ENCODE assay signal across 8 cellular contexts in genomic region chr6:39725632-39725997, GRCh38. TPM values are rescaled to one million over a fixed set of nuclear protein-coding genes. Genes with fewer than 3 reads are reported as not detected.
DNase-seq lines count a peak whose midpoint lies in the region; ATAC-seq and TF ChIP-seq lines count a peak whose summit lies in the region.

No MANE protein-coding gene starts in this region.

- peak overlapping the region; percentile 29 to 98 (median 96) for H3K4me3 Mint-ChIP-seq in naive thymus-derived CD4-positive, alpha-beta T cell

- peaks cover 0 to 9% (median 7%) of the 10 kb centered on the region in 7 donors for H3K4me1 Mint-ChIP-seq in naive thymus-derived CD4-positive, alpha-beta T cell

- H3K27ac Mint-ChIP-seq in naive thymus-derived CD4-positive, alpha-beta T cell = peak overlapping the region in 1 of 9 donors; percentile 46

- TF ChIP-seq POLR2A in uterus (IDR thresholded peaks at IDR 0.05) = no peak

- DNase-seq in left ventricle myocardium inferior = no peak
- DNase-seq in left ventricle myocardium superior = no peak
- DNase-seq in caudate nucleus (lab: John Stamatoyannopoulos, UW) = no peak
- no peak for DNase-seq in naive thymus-derived CD4-positive, alpha-beta T cell
- DNase-seq in uterus = no peak
- no peak for DNase-seq in posterior vena cava (ENCODE audit: low spot score)

- H3K36me3 ChIP-seq in left ventricle myocardium inferior (no peaks in the 10 kb centered on the region), uterus (no peaks in the 10 kb centered on the region)
- no peaks in the 10 kb centered on the region for H3K36me3 ChIP-seq in naive thymus-derived CD4-positive, alpha-beta T cell (ENCODE audit: control insufficient read depth in 2 of 3, insufficient read depth in 3 of 3, low read length in 3 of 3)

- H3K27ac ChIP-seq in left ventricle myocardium inferior (replicated peaks) (peak overlapping the region; percentile 44), caudate nucleus (ENCODE audit: low read depth, low read length) (peak overlapping the region; percentile 77), uterus (no peak overlapping the region)
- H3K27ac ChIP-seq in naive thymus-derived CD4-positive, alpha-beta T cell (ENCODE audit: low read depth, low read length) = no peak overlapping the region

- peak overlapping the region; percentile 78 for H3K4me3 ChIP-seq in left ventricle myocardium inferior
- peak overlapping the region; percentile 68 for H3K4me3 ChIP-seq in naive thymus-derived CD4-positive, alpha-beta T cell (ENCODE audit: low read length)
- H3K4me3 ChIP-seq in uterus = peak overlapping the region; percentile 37 to 71

- H3K4me1 ChIP-seq in left ventricle myocardium inferior = peaks cover 12% of the 10 kb centered on the region
- H3K4me1 ChIP-seq in naive thymus-derived CD4-positive, alpha-beta T cell (ENCODE audit: control insufficient read depth in 2 of 2, insufficient read depth in 2 of 2, low read length in 2 of 2) = peaks cover 0 to 3% of the 10 kb centered on the region in 2 donors
- no peaks in the 10 kb centered on the region for H3K4me1 ChIP-seq in uterus

- peaks cover 0 to 5% (median 0%) of the 10 kb centered on the region in 5 donors for H3K27me3 Mint-ChIP-seq in naive thymus-derived CD4-positive, alpha-beta T cell

- CTCF ChIA-PET in naive thymus-derived CD4-positive, alpha-beta T cell (lab: Charles Lee) = no interaction called here

- no peaks in the 10 kb centered on the region for H3K9me3 ChIP-seq in left ventricle myocardium inferior (replicated peaks)
- no peaks in the 10 kb centered on the region for H3K9me3 ChIP-seq in naive thymus-derived CD4-positive, alpha-beta T cell (ENCODE audit: control insufficient read depth in 2 of 3, low read length in 3 of 3)
- H3K9me3 ChIP-seq in uterus = no peaks in the 10 kb centered on the region

- peaks cover 0 to 4% (median 0%) of the 10 kb centered on the region in 11 donors for H3K9me3 Mint-ChIP-seq in naive thymus-derived CD4-positive, alpha-beta T cell

- H3K27me3 ChIP-seq in left ventricle myocardium inferior (ENCODE audit: low read depth) = no peaks in the 10 kb centered on the region
- no peaks in the 10 kb centered on the region for H3K27me3 ChIP-seq in naive thymus-derived CD4-positive, alpha-beta T cell (ENCODE audit: control insufficient read depth in 2 of 2, insufficient read depth in 2 of 2, low read length in 2 of 2)
- no peaks in the 10 kb centered on the region for H3K27me3 ChIP-seq in uterus

- POLR2A ChIA-PET in naive thymus-derived CD4-positive, alpha-beta T cell (lab: Charles Lee) = no interaction called here

- H3K36me3 Mint-ChIP-seq in naive thymus-derived CD4-positive, alpha-beta T cell = no peaks in the 10 kb centered on the region

- intact Hi-C loops in left ventricle myocardium inferior (cut with micrococcal nuclease) (no loop called here), left ventricle myocardium superior (cut with micrococcal nuclease) (no loop called here), uterus (cut with DNase I; ENCODE audit: low total_unique reads) (no loop called here), posterior vena cava (cut with DNase I) (no loop called here)
- intact Hi-C loops in naive thymus-derived CD4-positive, alpha-beta T cell (cut with micrococcal nuclease) = loop anchor here in 1 of 2 donors (1.0 to 10.0 kb wide), 3 partner anchors 208 to 1347 kb away; partner anchors contain the start of genes GLO1, NFYA and OARD1

- ATAC-seq in left ventricle myocardium superior (no peak), GM21526 (IDR thresholded peaks at IDR 0.05; ENCODE audit: low FRiP score, unreplicated experiment) (no peak), HG02870 (IDR thresholded peaks at IDR 0.05; ENCODE audit: unreplicated experiment) (no peak)
- no peak for ATAC-seq in naive thymus-derived CD4-positive, alpha-beta T cell

- TF ChIP-seq CTCF in left ventricle myocardium inferior (IDR thresholded peaks at IDR 0.05; ENCODE audit: borderline replicate concordance) = no peak
- TF ChIP-seq CTCF in uterus (IDR thresholded peaks at IDR 0.05) = no peak

RNA-seq across cellular contexts. Expression of gene KIF6, which starts 0.4 kb away (rescaled TPM):
- 0.69 TPM for total RNA-seq in left ventricle myocardium inferior
- 0.12 TPM for total RNA-seq in left ventricle myocardium superior
- not detected for total RNA-seq in naive thymus-derived CD4-positive, alpha-beta T cell
- under 1 TPM in 1 of 2 donors, not detected in 1; 0.75 TPM for polyA plus RNA-seq in naive thymus-derived CD4-positive, alpha-beta T cell
- 1 to 10 TPM in 2 of 4 donors, under 1 TPM in 1, not detected in 1; 0.26 to 1.8 (median 1.6) TPM for total RNA-seq in uterus
- under 1 TPM; 0.14 to 0.46 TPM for total RNA-seq in posterior vena cava

Comparison
In these comparisons a context has a peak if more than half of its experiments do, and no peak if none do; other contexts are left out.
1. H3K27ac ChIP-seq: peak in left ventricle myocardium inferior (single experiment) and caudate nucleus (single experiment); none in naive thymus-derived CD4-positive, alpha-beta T cell (single experiment) and uterus (0 of 2).
2. Peak in every context shown above with its lines, with median percentiles within 50 percentile points of each other: H3K4me3 ChIP-seq.